Comparison of ENCODE assay signal across 1 cellular context in genomic region chr11:13310443-13310842, GRCh38.
A peak's percentile ranks its signal among the peaks of the same experiment; 100 is the strongest.
TF ChIP-seq lines count a peak whose summit lies in the region.

No MANE protein-coding gene starts in this region.

TF ChIP-seq in K562, 482 proteins besides CTCF, POLR2A, EP300 and RAD21:
- peak; percentile 44; the same call in 1 of the 2 replicates for TF ChIP-seq MGA (IDR thresholded peaks at IDR 0.05)
- peak; percentile 86 for TF ChIP-seq ZBTB40 (IDR thresholded peaks at IDR 0.05)
- TF ChIP-seq ZBTB40 (CRISPR knock-in tag; IDR thresholded peaks at IDR 0.05), result no peak
- TF ChIP-seq ZBTB11 (CRISPR knock-in tag; IDR thresholded peaks at IDR 0.05), result 0 out of 6 replicates have a peak, but pooled peaks of 1 of the 3 experiments have one; percentile 18
- peak; percentile 24; the same call in 1 of the 2 replicates for TF ChIP-seq KLF1 (tag; IDR thresholded peaks at IDR 0.05)
- TF ChIP-seq L3MBTL2 (IDR thresholded peaks at IDR 0.05), result peak; percentile 77
- no peak for TF ChIP-seq FOXJ2 (tag; IDR thresholded peaks at IDR 0.05)
